Comparison of ENCODE assay signal across 1 cellular context in the genomic region with DNA sequence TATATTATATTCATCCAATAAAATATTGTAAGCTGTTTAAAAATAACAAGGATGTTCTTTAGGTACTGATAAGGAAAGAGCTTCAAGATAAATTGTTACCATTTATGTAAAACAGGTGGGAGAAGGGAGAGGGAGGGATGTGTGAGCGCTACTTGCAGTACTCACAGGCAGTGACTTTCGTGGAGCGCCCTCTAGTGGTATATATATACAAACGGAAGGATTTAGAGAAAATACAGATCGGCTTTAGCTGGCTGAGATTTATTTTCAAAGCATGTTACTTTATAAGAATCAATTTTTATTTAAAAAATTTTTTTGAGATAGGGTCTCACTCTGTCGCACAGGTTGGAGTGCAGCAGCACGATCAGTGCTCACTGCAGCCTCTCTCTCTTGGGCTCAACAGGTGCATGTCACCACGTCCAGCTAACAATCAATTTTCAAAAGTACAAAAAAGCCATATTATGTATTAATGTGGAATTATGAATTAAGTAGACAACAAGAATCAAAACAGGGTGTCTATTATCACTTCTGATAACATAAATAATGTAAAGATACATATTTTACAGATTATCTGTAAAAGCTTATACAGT.
TF ChIP-seq lines count a peak whose summit lies in the region.

No MANE protein-coding gene starts in this region.

TF ChIP-seq in K562, 482 proteins besides CTCF, POLR2A, EP300 and RAD21 (continues in another document):
- TF ChIP-seq ADNP (tag; IDR thresholded peaks at IDR 0.05) = no peak
- TF ChIP-seq EP400 (IDR thresholded peaks at IDR 0.05) = no peak
- no peak for TF ChIP-seq ZNF274 (IDR thresholded peaks at IDR 0.05; ENCODE audit: borderline replicate concordance, low read depth, low read length)
- no peak for TF ChIP-seq HDAC8 (tag; IDR thresholded peaks at IDR 0.05)
- TF ChIP-seq RCOR1 (IDR thresholded peaks at IDR 0.05; ENCODE audit: borderline replicate concordance in 1 of 2, low read depth in 2 of 2, low read length in 2 of 2) = peak; percentile 54 to 78; a peak in 2 of 4 replicates
- no peak for TF ChIP-seq GATAD2A (IDR thresholded peaks at IDR 0.05)
- no peak for TF ChIP-seq CBX3 (IDR thresholded peaks at IDR 0.05; ENCODE audit: borderline replicate concordance in 1 of 2, low read length in 2 of 2)
- TF ChIP-seq, protein P1, sequence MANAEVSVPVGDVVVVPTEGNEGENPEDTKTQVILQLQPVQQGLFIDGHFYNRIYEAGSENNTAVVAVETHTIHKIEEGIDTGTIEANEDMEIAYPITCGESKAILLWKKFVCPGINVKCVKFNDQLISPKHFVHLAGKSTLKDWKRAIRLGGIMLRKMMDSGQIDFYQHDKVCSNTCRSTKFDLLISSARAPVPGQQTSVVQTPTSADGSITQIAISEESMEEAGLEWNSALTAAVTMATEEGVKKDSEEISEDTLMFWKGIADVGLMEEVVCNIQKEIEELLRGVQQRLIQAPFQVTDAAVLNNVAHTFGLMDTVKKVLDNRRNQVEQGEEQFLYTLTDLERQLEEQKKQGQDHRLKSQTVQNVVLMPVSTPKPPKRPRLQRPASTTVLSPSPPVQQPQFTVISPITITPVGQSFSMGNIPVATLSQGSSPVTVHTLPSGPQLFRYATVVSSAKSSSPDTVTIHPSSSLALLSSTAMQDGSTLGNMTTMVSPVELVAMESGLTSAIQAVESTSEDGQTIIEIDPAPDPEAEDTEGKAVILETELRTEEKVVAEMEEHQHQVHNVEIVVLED (CRISPR knock-in tag; IDR thresholded peaks at IDR 0.05) = no peak
- no peak for TF ChIP-seq SRSF3 (IDR thresholded peaks at IDR 0.05; ENCODE audit: insufficient read depth, low read length)
- no peak for TF ChIP-seq HEY1 (CRISPR knock-in tag; IDR thresholded peaks at IDR 0.05; ENCODE audit: borderline replicate concordance)
- 0 out of 2 replicates have a peak, but pooled peaks have one; percentile 28 for TF ChIP-seq VEZF1 (CRISPR knock-in tag; IDR thresholded peaks at IDR 0.05)
- TF ChIP-seq NELFE (IDR thresholded peaks at IDR 0.05; ENCODE audit: insufficient read depth, insufficient read length) = no peak
- no peak for TF ChIP-seq SRSF9 (IDR thresholded peaks at IDR 0.05; ENCODE audit: borderline replicate concordance, low read depth, low read length)
- no peak for TF ChIP-seq GTF2F1 (IDR thresholded peaks at IDR 0.05; ENCODE audit: low read depth, low read length)
- TF ChIP-seq SMC3 (conservative IDR thresholded peaks at IDR 0.05; ENCODE audit: insufficient read depth, low read depth, low read length) = peak; percentile 40; the same call in 1 of the 2 replicates
- TF ChIP-seq MNT (conservative IDR thresholded peaks at IDR 0.05) = peak in 1 of 2 experiments; percentile 29; a peak in 1 of 4 replicates
- TF ChIP-seq BRF1 (IDR thresholded peaks at IDR 0.05; ENCODE audit: borderline replicate concordance, extremely low read depth, insufficient read length) = no peak
- no peak for TF ChIP-seq CC2D1A (IDR thresholded peaks at IDR 0.05)
- no peak for TF ChIP-seq DACH1 (IDR thresholded peaks at IDR 0.05; ENCODE audit: partially characterized antibody)
- TF ChIP-seq ZBTB9 (CRISPR knock-in tag; IDR thresholded peaks at IDR 0.05) = no peak
- no peak for TF ChIP-seq MXI1 (IDR thresholded peaks at IDR 0.05; ENCODE audit: low read depth, low read length)
- no peak for TF ChIP-seq ETS2 (tag; IDR thresholded peaks at IDR 0.05; ENCODE audit: borderline replicate concordance, poor library complexity, severe bottlenecking)
- TF ChIP-seq MAFF (IDR thresholded peaks at IDR 0.05; ENCODE audit: low read length) = no peak
- TF ChIP-seq, protein P2, sequence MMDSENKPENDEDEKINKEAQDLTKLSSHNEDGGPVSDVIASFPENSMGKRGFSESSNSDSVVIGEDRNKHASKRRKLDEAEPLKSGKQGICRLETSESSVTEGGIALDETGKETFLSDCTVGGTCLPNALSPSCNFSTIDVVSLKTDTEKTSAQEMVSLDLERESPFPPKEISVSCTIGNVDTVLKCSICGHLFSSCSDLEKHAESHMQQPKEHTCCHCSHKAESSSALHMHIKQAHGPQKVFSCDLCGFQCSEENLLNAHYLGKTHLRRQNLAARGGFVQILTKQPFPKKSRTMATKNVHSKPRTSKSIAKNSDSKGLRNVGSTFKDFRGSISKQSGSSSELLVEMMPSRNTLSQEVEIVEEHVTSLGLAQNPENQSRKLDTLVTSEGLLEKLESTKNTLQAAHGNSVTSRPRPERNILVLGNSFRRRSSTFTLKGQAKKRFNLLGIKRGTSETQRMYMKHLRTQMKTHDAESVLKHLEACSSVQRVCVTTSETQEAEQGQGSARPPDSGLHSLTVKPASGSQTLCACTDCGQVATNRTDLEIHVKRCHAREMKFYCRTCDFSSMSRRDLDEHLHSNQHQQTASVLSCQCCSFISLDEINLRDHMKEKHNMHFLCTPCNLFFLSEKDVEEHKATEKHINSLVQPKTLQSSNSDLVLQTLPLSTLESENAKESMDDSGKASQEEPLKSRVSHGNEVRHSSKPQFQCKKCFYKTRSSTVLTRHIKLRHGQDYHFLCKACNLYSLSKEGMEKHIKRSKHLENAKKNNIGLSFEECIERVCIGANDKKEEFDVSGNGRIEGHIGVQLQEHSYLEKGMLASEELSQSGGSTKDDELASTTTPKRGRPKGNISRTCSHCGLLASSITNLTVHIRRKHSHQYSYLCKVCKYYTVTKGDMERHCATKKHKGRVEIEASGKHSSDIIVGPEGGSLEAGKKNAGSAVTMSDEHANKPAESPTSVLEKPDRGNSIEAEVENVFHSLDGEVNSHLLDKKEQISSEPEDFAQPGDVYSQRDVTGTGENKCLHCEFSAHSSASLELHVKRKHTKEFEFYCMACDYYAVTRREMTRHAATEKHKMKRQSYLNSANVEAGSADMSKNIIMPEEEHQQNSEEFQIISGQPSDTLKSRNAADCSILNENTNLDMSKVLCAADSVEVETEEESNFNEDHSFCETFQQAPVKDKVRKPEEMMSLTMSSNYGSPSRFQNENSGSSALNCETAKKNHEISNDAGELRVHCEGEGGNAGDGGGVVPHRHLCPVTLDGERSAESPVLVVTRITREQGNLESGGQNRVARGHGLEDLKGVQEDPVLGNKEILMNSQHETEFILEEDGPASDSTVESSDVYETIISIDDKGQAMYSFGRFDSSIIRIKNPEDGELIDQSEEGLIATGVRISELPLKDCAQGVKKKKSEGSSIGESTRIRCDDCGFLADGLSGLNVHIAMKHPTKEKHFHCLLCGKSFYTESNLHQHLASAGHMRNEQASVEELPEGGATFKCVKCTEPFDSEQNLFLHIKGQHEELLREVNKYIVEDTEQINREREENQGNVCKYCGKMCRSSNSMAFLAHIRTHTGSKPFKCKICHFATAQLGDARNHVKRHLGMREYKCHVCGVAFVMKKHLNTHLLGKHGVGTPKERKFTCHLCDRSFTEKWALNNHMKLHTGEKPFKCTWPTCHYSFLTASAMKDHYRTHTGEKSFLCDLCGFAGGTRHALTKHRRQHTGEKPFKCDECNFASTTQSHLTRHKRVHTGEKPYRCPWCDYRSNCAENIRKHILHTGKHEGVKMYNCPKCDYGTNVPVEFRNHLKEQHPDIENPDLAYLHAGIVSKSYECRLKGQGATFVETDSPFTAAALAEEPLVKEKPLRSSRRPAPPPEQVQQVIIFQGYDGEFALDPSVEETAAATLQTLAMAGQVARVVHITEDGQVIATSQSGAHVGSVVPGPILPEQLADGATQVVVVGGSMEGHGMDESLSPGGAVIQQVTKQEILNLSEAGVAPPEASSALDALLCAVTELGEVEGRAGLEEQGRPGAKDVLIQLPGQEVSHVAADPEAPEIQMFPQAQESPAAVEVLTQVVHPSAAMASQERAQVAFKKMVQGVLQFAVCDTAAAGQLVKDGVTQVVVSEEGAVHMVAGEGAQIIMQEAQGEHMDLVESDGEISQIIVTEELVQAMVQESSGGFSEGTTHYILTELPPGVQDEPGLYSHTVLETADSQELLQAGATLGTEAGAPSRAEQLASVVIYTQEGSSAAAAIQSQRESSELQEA (IDR thresholded peaks at IDR 0.05; ENCODE audit: low read depth) = no peak
- no peak for TF ChIP-seq RBFOX2 (IDR thresholded peaks at IDR 0.05; ENCODE audit: low read depth, low read length)
- TF ChIP-seq, protein P3, sequence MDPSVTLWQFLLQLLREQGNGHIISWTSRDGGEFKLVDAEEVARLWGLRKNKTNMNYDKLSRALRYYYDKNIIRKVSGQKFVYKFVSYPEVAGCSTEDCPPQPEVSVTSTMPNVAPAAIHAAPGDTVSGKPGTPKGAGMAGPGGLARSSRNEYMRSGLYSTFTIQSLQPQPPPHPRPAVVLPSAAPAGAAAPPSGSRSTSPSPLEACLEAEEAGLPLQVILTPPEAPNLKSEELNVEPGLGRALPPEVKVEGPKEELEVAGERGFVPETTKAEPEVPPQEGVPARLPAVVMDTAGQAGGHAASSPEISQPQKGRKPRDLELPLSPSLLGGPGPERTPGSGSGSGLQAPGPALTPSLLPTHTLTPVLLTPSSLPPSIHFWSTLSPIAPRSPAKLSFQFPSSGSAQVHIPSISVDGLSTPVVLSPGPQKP (CRISPR knock-in tag; IDR thresholded peaks at IDR 0.05) = no peak
- TF ChIP-seq MAZ (CRISPR knock-in tag; conservative IDR thresholded peaks at IDR 0.05 in 1 of 2, IDR thresholded peaks at IDR 0.05 in 1 of 2) = peak in 1 of 2 experiments; percentile 25; a peak in 1 of 4 replicates
- TF ChIP-seq MAFK (IDR thresholded peaks at IDR 0.05; ENCODE audit: low read length) = no peak
- TF ChIP-seq SMARCC2 (IDR thresholded peaks at IDR 0.05; ENCODE audit: low read depth) = no peak
- no peak for TF ChIP-seq ASH1L (IDR thresholded peaks at IDR 0.05; ENCODE audit: borderline replicate concordance, low read depth, partially characterized antibody)
- TF ChIP-seq ZNF79 (CRISPR knock-in tag; IDR thresholded peaks at IDR 0.05; ENCODE audit: low read depth) = no peak
- no peak for TF ChIP-seq PHTF2 (CRISPR knock-in tag; IDR thresholded peaks at IDR 0.05)
- TF ChIP-seq, protein P4, sequence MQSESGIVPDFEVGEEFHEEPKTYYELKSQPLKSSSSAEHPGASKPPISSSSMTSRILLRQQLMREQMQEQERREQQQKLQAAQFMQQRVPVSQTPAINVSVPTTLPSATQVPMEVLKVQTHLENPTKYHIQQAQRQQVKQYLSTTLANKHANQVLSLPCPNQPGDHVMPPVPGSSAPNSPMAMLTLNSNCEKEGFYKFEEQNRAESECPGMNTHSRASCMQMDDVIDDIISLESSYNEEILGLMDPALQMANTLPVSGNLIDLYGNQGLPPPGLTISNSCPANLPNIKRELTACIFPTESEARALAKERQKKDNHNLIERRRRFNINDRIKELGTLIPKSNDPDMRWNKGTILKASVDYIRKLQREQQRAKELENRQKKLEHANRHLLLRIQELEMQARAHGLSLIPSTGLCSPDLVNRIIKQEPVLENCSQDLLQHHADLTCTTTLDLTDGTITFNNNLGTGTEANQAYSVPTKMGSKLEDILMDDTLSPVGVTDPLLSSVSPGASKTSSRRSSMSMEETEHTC (IDR thresholded peaks at IDR 0.05) = no peak
- TF ChIP-seq JUND (IDR thresholded peaks at IDR 0.05; ENCODE audit: borderline replicate concordance, low read depth, low read length) = 0 out of 2 replicates have a peak, but pooled peaks have one; percentile 18
- TF ChIP-seq JUND (tag; IDR thresholded peaks at IDR 0.05; ENCODE audit: borderline replicate concordance, low read depth, low read length) = no peak
- TF ChIP-seq SRSF1 (IDR thresholded peaks at IDR 0.05; ENCODE audit: low read depth, low read length) = no peak
- no peak for TF ChIP-seq DDX20 (tag; IDR thresholded peaks at IDR 0.05; ENCODE audit: low read depth)
- TF ChIP-seq ZNF217 (CRISPR knock-in tag; IDR thresholded peaks at IDR 0.05) = no peak
- TF ChIP-seq MBD2 (IDR thresholded peaks at IDR 0.05; ENCODE audit: borderline replicate concordance, low read depth) = no peak
- no peak for TF ChIP-seq SMARCA4 (IDR thresholded peaks at IDR 0.05)
- TF ChIP-seq ZBTB8A (IDR thresholded peaks at IDR 0.05; ENCODE audit: partially characterized antibody) = no peak
- no peak for TF ChIP-seq UBTF (IDR thresholded peaks at IDR 0.05; ENCODE audit: borderline replicate concordance in 1 of 2, low read depth in 2 of 2, low read length in 2 of 2)
